28 cellular contexts compared by ENCODE assay signal in genomic region chr16:27824006-27824405, GRCh38.
"Had no signal": no experiment of that assay in that cellular context is flagged by ENCODE, and none has a peak within 500 bp of the region (broad histone marks: within the 10 kb centered on the region; RNA-seq: fewer than 3 reads in every experiment).

No MANE protein-coding gene starts in this region.

- H3K27ac Mint-ChIP-seq: activated CD4-positive, alpha-beta T cell treated with anti-CD3 and anti-CD28 coated beads for 36 hours; activated CD4-positive, alpha-beta T cell treated with anti-CD3 and anti-CD28 coated beads, Interleukin-2, amount 10 ng/mL, durations not matched to agents 7 days and 5 days; activated CD8-positive, alpha-beta T cell treated with anti-CD3 and anti-CD28 coated beads, Interleukin-2, amount 10 ng/mL, durations not matched to agents 7 days and 5 days; activated naive CD4-positive, alpha-beta T cell treated with anti-CD3 and anti-CD28 coated beads, Interleukin-2, amount 10 ng/mL, durations not matched to agents 7 days and 5 days; activated naive CD8-positive, alpha-beta T cell; activated naive CD8-positive, alpha-beta T cell treated with anti-CD3 and anti-CD28 coated beads, Interleukin-2, amount 50 U/mL, for 24 hours; activated T-cell treated with anti-CD3 and anti-CD28 coated beads, Interleukin-2, amount 50 U/mL, for 24 hours; activated T-helper 2 cell treated with anti-CD3 and anti-CD28 coated beads, Interferon-gamma antibody, Interleukin-2, Interleukin-4, amounts not matched to agents 10 μg/mL and 5 μg/mL and 100 μg/mL, durations not matched to agents 14 hours and 24 hours and 36 hours; brain had no signal

- H3K4me3 Mint-ChIP-seq: activated CD4-positive, alpha-beta T cell treated with anti-CD3 and anti-CD28 coated beads for 36 hours; activated CD4-positive, alpha-beta T cell treated with anti-CD3 and anti-CD28 coated beads, Interleukin-2, amount 10 ng/mL, durations not matched to agents 7 days and 5 days; activated CD8-positive, alpha-beta T cell treated with anti-CD3 and anti-CD28 coated beads, Interleukin-2, amount 10 ng/mL, durations not matched to agents 7 days and 5 days; activated naive CD4-positive, alpha-beta T cell treated with anti-CD3 and anti-CD28 coated beads, Interleukin-2, amount 10 ng/mL, durations not matched to agents 7 days and 5 days; activated naive CD8-positive, alpha-beta T cell; activated naive CD8-positive, alpha-beta T cell treated with anti-CD3 and anti-CD28 coated beads, Interleukin-2, amount 50 U/mL, for 24 hours; activated T-cell treated with anti-CD3 and anti-CD28 coated beads, Interleukin-2, amount 50 U/mL, for 24 hours; brain had no signal

- H3K4me1 ChIP-seq: SJCRH30 had no signal

- DNase-seq: activated CD4-positive, alpha-beta T cell treated with anti-CD3 and anti-CD28 coated beads for 36 hours; activated CD4-positive, alpha-beta T cell treated with anti-CD3 and anti-CD28 coated beads, Interleukin-2, amount 10 ng/mL, durations not matched to agents 7 days and 5 days; activated CD4-positive, alpha-beta T cell treated with anti-CD3 and anti-CD28 coated beads, Interleukin-2, amount 50 U/mL, for 48 hours; activated CD8-positive, alpha-beta T cell treated with anti-CD3 and anti-CD28 coated beads, Interleukin-2, amount 10 ng/mL, durations not matched to agents 7 days and 5 days; activated naive CD4-positive, alpha-beta T cell treated with anti-CD3 and anti-CD28 coated beads, Interleukin-2, amount 10 ng/mL, durations not matched to agents 7 days and 5 days; activated naive CD8-positive, alpha-beta T cell treated with anti-CD3 and anti-CD28 coated beads, Interleukin-2, amount 50 U/mL, for 24 hours; activated T-cell treated with anti-CD3 and anti-CD28 coated beads, Interleukin-2, amount 50 U/mL, for 24 hours; anterior cingulate cortex; caudate nucleus; NCI-H1092 treated with DMSO at 0.1 percent for 48 hours; NCI-H1417; NCI-H146; NCI-H187; NCI-H2029 treated with DMSO at 0.1 percent for 48 hours; NCI-H2107; NCI-H2171; NCI-H510A; NCI-H526 treated with DMSO at 0.1 percent for 48 hours; NCI-H774; OCI-M1; SHP77; SJCRH30; T1000 had no signal

- H3K27me3 ChIP-seq: SJCRH30 had no signal

- ATAC-seq: activated CD4-positive, alpha-beta T cell treated with anti-CD3 and anti-CD28 coated beads for 36 hours; activated CD4-positive, CD25-positive, alpha-beta regulatory T cell treated with anti-CD3 and anti-CD28 coated beads, Interleukin-2, amount 50 U/mL, for 24 hours; activated CD8-positive, alpha-beta T cell treated with anti-CD3 and anti-CD28 coated beads, Interleukin-2, amount 10 ng/mL, durations not matched to agents 7 days and 5 days; activated naive CD8-positive, alpha-beta T cell treated with anti-CD3 and anti-CD28 coated beads, Interleukin-2, amount 50 U/mL, for 24 hours had no signal

- H3K4me1 Mint-ChIP-seq: activated CD4-positive, alpha-beta T cell treated with anti-CD3 and anti-CD28 coated beads for 36 hours; activated CD4-positive, alpha-beta T cell treated with anti-CD3 and anti-CD28 coated beads, Interleukin-2, amount 10 ng/mL, durations not matched to agents 7 days and 5 days; activated naive CD4-positive, alpha-beta T cell treated with anti-CD3 and anti-CD28 coated beads, Interleukin-2, amount 10 ng/mL, durations not matched to agents 7 days and 5 days; activated naive CD8-positive, alpha-beta T cell treated with anti-CD3 and anti-CD28 coated beads, Interleukin-2, amount 50 U/mL, for 24 hours; brain had no signal

- H3K27ac ChIP-seq: SJCRH30, SK-N-MC had no signal

- H3K36me3 Mint-ChIP-seq: activated naive CD4-positive, alpha-beta T cell treated with anti-CD3 and anti-CD28 coated beads, Interleukin-2, amount 10 ng/mL, durations not matched to agents 7 days and 5 days; activated naive CD8-positive, alpha-beta T cell; brain had no signal

- H3K9me3 ChIP-seq: SJCRH30 had no signal

- H3K36me3 ChIP-seq: SJCRH30 had no signal

- H3K4me3 ChIP-seq: SJCRH30, SK-N-MC had no signal

- H3K9me3 Mint-ChIP-seq: activated naive CD8-positive, alpha-beta T cell treated with anti-CD3 and anti-CD28 coated beads, Interleukin-2, amount 50 U/mL, for 24 hours; activated T-helper 2 cell treated with anti-CD3 and anti-CD28 coated beads, Interferon-gamma antibody, Interleukin-2, Interleukin-4, amounts not matched to agents 10 μg/mL and 5 μg/mL and 100 μg/mL, durations not matched to agents 14 hours and 24 hours and 36 hours had no signal

- H3K27me3 Mint-ChIP-seq: activated CD4-positive, alpha-beta T cell treated with anti-CD3 and anti-CD28 coated beads, Interleukin-2, amount 10 ng/mL, durations not matched to agents 7 days and 5 days; activated naive CD4-positive, alpha-beta T cell treated with anti-CD3 and anti-CD28 coated beads, Interleukin-2, amount 10 ng/mL, durations not matched to agents 7 days and 5 days; activated naive CD8-positive, alpha-beta T cell had no signal
